ENCODE assay signal across 15 cellular contexts in the genomic region with DNA sequence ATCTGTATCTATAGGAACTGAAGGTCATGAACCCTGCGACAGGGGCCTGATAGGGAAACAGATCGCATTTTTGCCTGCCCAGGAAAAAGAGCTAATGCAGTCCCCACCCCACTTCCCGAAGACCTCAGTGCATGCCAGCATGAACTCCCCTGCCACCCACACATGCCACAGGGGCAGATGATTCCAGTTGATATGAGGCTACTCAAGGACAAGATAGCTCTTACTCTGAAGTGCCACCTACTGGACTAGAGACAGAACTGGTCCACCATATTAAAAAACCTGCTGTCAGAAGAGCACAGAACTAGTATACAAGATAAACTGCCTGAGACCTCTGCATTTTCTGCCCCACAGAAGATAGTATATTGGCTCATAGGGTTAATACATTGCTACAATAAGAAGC.
DNase-seq lines count a peak whose midpoint lies in the region; ATAC-seq and TF ChIP-seq lines count a peak whose summit lies in the region.
"Had no signal": no experiment of that assay in that cellular context is flagged by ENCODE, and none has a peak within 500 bp of the region (broad histone marks: within the 10 kb centered on the region; RNA-seq: fewer than 3 reads in every experiment).

No MANE protein-coding gene starts in this region.

- H3K9me3 ChIP-seq in mammary epithelial cell (replicated peaks; ENCODE audit: insufficient read depth, low read length): no peaks in the 10 kb centered on the region
- H3K9me3 ChIP-seq in transverse colon: no peaks in the 10 kb centered on the region
- H3K9me3 ChIP-seq: right lobe of liver had no signal

- H3K27me3 Mint-ChIP-seq in activated naive CD4-positive, alpha-beta T cell treated with anti-CD3 and anti-CD28 coated beads, Interleukin-2, amount 10 ng/mL, durations not matched to agents 7 days and 5 days: no peaks in the 10 kb centered on the region
- H3K27me3 Mint-ChIP-seq in CD14-positive monocyte (ENCODE audit: low read depth in 3 of 3): no peaks in the 10 kb centered on the region
- H3K27me3 Mint-ChIP-seq: activated naive CD8-positive, alpha-beta T cell treated with anti-CD3 and anti-CD28 coated beads for 36 hours; CD4-positive, CD25-positive, alpha-beta regulatory T cell had no signal

- H3K27ac Mint-ChIP-seq in activated naive CD4-positive, alpha-beta T cell treated with anti-CD3 and anti-CD28 coated beads, Interleukin-2, amount 10 ng/mL, durations not matched to agents 7 days and 5 days: no peak overlapping the region
- H3K27ac Mint-ChIP-seq in CD14-positive monocyte: no peak overlapping the region
- no peak overlapping the region for H3K27ac Mint-ChIP-seq in stimulated activated effector memory CD8-positive, alpha-beta T cell treated with anti-CD3 and anti-CD28 coated beads, Interleukin-12 subunit alpha, Interleukin-12 subunit beta, amount 100 ng/mL, for 72 hours
- H3K27ac Mint-ChIP-seq: activated CD4-positive, alpha-beta memory T cell treated with anti-CD3 and anti-CD28 coated beads for 36 hours; activated naive CD8-positive, alpha-beta T cell treated with anti-CD3 and anti-CD28 coated beads for 36 hours; CD4-positive, CD25-positive, alpha-beta regulatory T cell had no signal

- intact Hi-C loops in mammary epithelial cell (cut with micrococcal nuclease): loop anchor here (1.0 kb wide), 1 partner anchor 134 kb away; no protein-coding TSS in a partner anchor
- intact Hi-C loops in CD14-positive monocyte (cut with micrococcal nuclease): no loop called here
- intact Hi-C loops in transverse colon (cut with DNase I; ENCODE audit: low total_unique reads): no loop called here

- in situ Hi-C loops in GM13976 (cut with MboI; ENCODE audit: low sequenced_read_pairs, unreplicated experiment): no loop called here
- in situ Hi-C loops in mammary epithelial cell (cut with MboI; ENCODE audit: low sequenced_read_pairs in 2 of 2): no loop called here
- in situ Hi-C loops in transverse colon (cut with MboI; ENCODE audit: low pct_ligation_motif_present in 1 of 4, low pct_unique_long_range_greater_than_20kb in 1 of 4, low sequenced_read_pairs in 3 of 4): no loop called here

- TF ChIP-seq POLR2A in transverse colon (IDR thresholded peaks at IDR 0.05): no peak

- no peak overlapping the region for H3K4me2 ChIP-seq in mammary epithelial cell (ENCODE audit: insufficient read depth, low read depth, low read length)

- no TSS peak for BruUV-seq in mammary epithelial cell (replicated peaks; lab: Mats Ljungman, UMichigan)

- TF ChIP-seq CTCF in GM13976 (IDR thresholded peaks at IDR 0.05; ENCODE audit: borderline replicate concordance, control extremely low read depth, extremely low read depth, insufficient read depth, missing control alignments): peak; percentile 15
- peak; percentile 46; the same call in 1 of the 2 replicates for TF ChIP-seq CTCF in LNCAP (IDR thresholded peaks at IDR 0.05)
- TF ChIP-seq CTCF in mammary epithelial cell (conservative IDR thresholded peaks at IDR 0.05 in 1 of 2, IDR thresholded peaks at IDR 0.05 in 1 of 2; ENCODE audit: extremely low read depth in 1 of 2, insufficient read depth in 1 of 2, low read depth in 1 of 2, low read length in 2 of 2): peak; percentile 48 to 60
- TF ChIP-seq CTCF in CD14-positive monocyte (IDR thresholded peaks at IDR 0.05): no peak
- TF ChIP-seq CTCF in transverse colon (IDR thresholded peaks at IDR 0.05): no peak

- H3K36me3 Mint-ChIP-seq in activated naive CD4-positive, alpha-beta T cell treated with anti-CD3 and anti-CD28 coated beads, Interleukin-2, amount 10 ng/mL, durations not matched to agents 7 days and 5 days: no peaks in the 10 kb centered on the region
- H3K36me3 Mint-ChIP-seq in CD14-positive monocyte: no peaks in the 10 kb centered on the region
- H3K36me3 Mint-ChIP-seq in stimulated activated effector memory CD8-positive, alpha-beta T cell treated with anti-CD3 and anti-CD28 coated beads, Interleukin-12 subunit alpha, Interleukin-12 subunit beta, amount 100 ng/mL, for 72 hours: no peaks in the 10 kb centered on the region
- H3K36me3 Mint-ChIP-seq: activated CD4-positive, alpha-beta memory T cell treated with anti-CD3 and anti-CD28 coated beads for 36 hours; activated naive CD8-positive, alpha-beta T cell treated with anti-CD3 and anti-CD28 coated beads for 36 hours; CD4-positive, CD25-positive, alpha-beta regulatory T cell had no signal

- no peaks in the 10 kb centered on the region for H3K36me3 ChIP-seq in mammary epithelial cell (ENCODE audit: insufficient read depth, low read length)
- H3K36me3 ChIP-seq in transverse colon: no peaks in the 10 kb centered on the region
- H3K36me3 ChIP-seq: heart right ventricle, right lobe of liver had no signal

- no peaks in the 10 kb centered on the region for H3K4me1 Mint-ChIP-seq in activated naive CD4-positive, alpha-beta T cell treated with anti-CD3 and anti-CD28 coated beads, Interleukin-2, amount 10 ng/mL, durations not matched to agents 7 days and 5 days
- H3K4me1 Mint-ChIP-seq in CD14-positive monocyte: no peaks in the 10 kb centered on the region
- no peaks in the 10 kb centered on the region for H3K4me1 Mint-ChIP-seq in stimulated activated effector memory CD8-positive, alpha-beta T cell treated with anti-CD3 and anti-CD28 coated beads, Interleukin-12 subunit alpha, Interleukin-12 subunit beta, amount 100 ng/mL, for 72 hours
- H3K4me1 Mint-ChIP-seq: activated naive CD8-positive, alpha-beta T cell treated with anti-CD3 and anti-CD28 coated beads for 36 hours; CD4-positive, CD25-positive, alpha-beta regulatory T cell had no signal

- H3K27me3 ChIP-seq in mammary epithelial cell (ENCODE audit: insufficient read depth, low read length) (no peaks in the 10 kb centered on the region), transverse colon (no peaks in the 10 kb centered on the region)
- H3K27me3 ChIP-seq: heart right ventricle, right lobe of liver had no signal

- H3K27ac ChIP-seq in mammary epithelial cell (ENCODE audit: insufficient read depth, low read depth, low read length) (no peak overlapping the region), transverse colon (no peak overlapping the region)
- H3K27ac ChIP-seq: heart right ventricle, right lobe of liver had no signal

- H3K4me3 ChIP-seq in mammary epithelial cell (replicated peaks in 1 of 3; ENCODE audit: insufficient read depth in 1 of 3, low read depth in 2 of 3, low read length in 3 of 3) (no peak overlapping the region), transverse colon (no peak overlapping the region)
- H3K4me3 ChIP-seq: heart right ventricle, right lobe of liver had no signal

- H4K20me1 ChIP-seq in mammary epithelial cell (ENCODE audit: insufficient read depth, low read length): no peaks in the 10 kb centered on the region

- no peaks in the 10 kb centered on the region for H3K79me2 ChIP-seq in mammary epithelial cell (ENCODE audit: insufficient read depth, low read length)

- CTCF ChIA-PET in mammary epithelial cell (lab: Charles Lee; ENCODE audit: low non-redundant PET): interaction anchor here (0.8 kb wide), 1 partner anchor 89 kb away, joined by 4 read pairs; no protein-coding TSS in a partner anchor
- CTCF ChIA-PET in activated naive CD4-positive, alpha-beta T cell treated with anti-CD3 and anti-CD28 coated beads, Interleukin-2, amount 10 ng/mL, durations not matched to agents 7 days and 5 days (lab: Charles Lee): interaction anchor here (0.6 kb wide), 1 partner anchor 12 kb away, joined by 4 read pairs; no protein-coding TSS in a partner anchor

- H3K4me3 Mint-ChIP-seq in activated naive CD4-positive, alpha-beta T cell treated with anti-CD3 and anti-CD28 coated beads, Interleukin-2, amount 10 ng/mL, durations not matched to agents 7 days and 5 days: no peak overlapping the region
- H3K4me3 Mint-ChIP-seq in CD14-positive monocyte: peak overlapping the region in 1 of 2 donors; percentile 8
- H3K4me3 Mint-ChIP-seq in stimulated activated effector memory CD8-positive, alpha-beta T cell treated with anti-CD3 and anti-CD28 coated beads, Interleukin-12 subunit alpha, Interleukin-12 subunit beta, amount 100 ng/mL, for 72 hours: no peak overlapping the region
- H3K4me3 Mint-ChIP-seq: activated CD4-positive, alpha-beta memory T cell treated with anti-CD3 and anti-CD28 coated beads for 36 hours; activated naive CD8-positive, alpha-beta T cell treated with anti-CD3 and anti-CD28 coated beads for 36 hours; CD4-positive, CD25-positive, alpha-beta regulatory T cell had no signal

- peaks cover 2% of the 10 kb centered on the region for H3K9me3 Mint-ChIP-seq in activated naive CD4-positive, alpha-beta T cell treated with anti-CD3 and anti-CD28 coated beads, Interleukin-2, amount 10 ng/mL, durations not matched to agents 7 days and 5 days
- peaks cover 0 to 12% (median 3%) of the 10 kb centered on the region in 7 donors for H3K9me3 Mint-ChIP-seq in CD14-positive monocyte
- peaks cover 3% of the 10 kb centered on the region for H3K9me3 Mint-ChIP-seq in stimulated activated effector memory CD8-positive, alpha-beta T cell treated with anti-CD3 and anti-CD28 coated beads, Interleukin-12 subunit alpha, Interleukin-12 subunit beta, amount 100 ng/mL, for 72 hours

- DNase-seq in AML-193 (lab: John Stamatoyannopoulos, UW) (peak; percentile 6 to 12), GM13976 (ENCODE audit: low spot score) (peak; percentile 9), mammary epithelial cell (peak; percentile 16), CD14-positive monocyte (ENCODE audit: low spot score) (no peak), transverse colon (no peak)
- DNase-seq in activated naive CD4-positive, alpha-beta T cell treated with anti-CD3 and anti-CD28 coated beads, Interleukin-2, amount 10 ng/mL, durations not matched to agents 7 days and 5 days: no peak
- DNase-seq in stimulated activated effector memory CD8-positive, alpha-beta T cell treated with anti-CD3 and anti-CD28 coated beads, Interleukin-12 subunit alpha, Interleukin-12 subunit beta, amount 100 ng/mL, for 72 hours (ENCODE audit: low spot score in 2 of 2): no peak
- DNase-seq: activated CD4-positive, alpha-beta memory T cell treated with anti-CD3 and anti-CD28 coated beads for 36 hours; activated naive CD8-positive, alpha-beta T cell treated with anti-CD3 and anti-CD28 coated beads for 36 hours; CD4-positive, CD25-positive, alpha-beta regulatory T cell; heart right ventricle; NCI-H1105; right lobe of liver; SHP77 treated with DMSO at 0.1 percent for 48 hours had no signal

- no peak overlapping the region for H3K9ac ChIP-seq in mammary epithelial cell (ENCODE audit: insufficient read depth, low read length)

- dilution Hi-C loops in mammary epithelial cell (cut with HindIII; ENCODE audit: low sequenced_read_pairs): no loop called here

- TF ChIP-seq EP300 in transverse colon (IDR thresholded peaks at IDR 0.05; ENCODE audit: low read depth): no peak

- no peaks in the 10 kb centered on the region for H3K4me1 ChIP-seq in mammary epithelial cell (ENCODE audit: insufficient read depth, low read length)
- H3K4me1 ChIP-seq in transverse colon: no peaks in the 10 kb centered on the region
- H3K4me1 ChIP-seq: heart right ventricle, right lobe of liver had no signal

- WGBS in mammary epithelial cell (ENCODE audit: low coverage, missing lambda C conversion rate): 69% methylated on average over 3 of the region's 3 CpGs
- 80% methylated on average over 3 of the region's 3 CpGs; no CpG with 5 or more reads in 1 of the 2 donors for WGBS in transverse colon (ENCODE audit: low coverage in 1 of 2), 2 donors

- ATAC-seq in stimulated activated effector memory CD8-positive, alpha-beta T cell treated with anti-CD3 and anti-CD28 coated beads, Interleukin-12 subunit alpha, Interleukin-12 subunit beta, amount 100 ng/mL, for 72 hours: no peak
- ATAC-seq: heart right ventricle, right lobe of liver had no signal

- no peak overlapping the region for H2AFZ ChIP-seq in mammary epithelial cell (ENCODE audit: low read depth, low read length)

Comparison
In these comparisons a context has a peak if more than half of its experiments do, and no peak if none do; other contexts are left out.
1. DNase-seq: peak in AML-193 (2 of 2), GM13976 (single experiment) and mammary epithelial cell (single experiment); none in activated naive CD4-positive, alpha-beta T cell treated with anti-CD3 and anti-CD28 coated beads, Interleukin-2, amount 10 ng/mL, durations not matched to agents 7 days and 5 days (single experiment), CD14-positive monocyte (single experiment), stimulated activated effector memory CD8-positive, alpha-beta T cell treated with anti-CD3 and anti-CD28 coated beads, Interleukin-12 subunit alpha, Interleukin-12 subunit beta, amount 100 ng/mL, for 72 hours (0 of 2) and transverse colon (single experiment).
2. CTCF ChIP-seq: peak in GM13976 (single experiment), LNCAP (single experiment) and mammary epithelial cell (2 of 2); none in CD14-positive monocyte (single experiment) and transverse colon (0 of 5).